Comparison of ENCODE assay signal across 9 cellular contexts in genomic region chr4:153634737-153635353, GRCh38.
DNase-seq lines count a peak whose midpoint lies in the region; ATAC-seq and TF ChIP-seq lines count a peak whose summit lies in the region.
"Had no signal": no experiment of that assay in that cellular context is flagged by ENCODE, and none has a peak within 500 bp of the region (broad histone marks: within the 10 kb centered on the region; RNA-seq: fewer than 3 reads in every experiment).

No MANE protein-coding gene starts in this region.

- no peaks in the 10 kb centered on the region for H3K27me3 Mint-ChIP-seq in memory B cell
- no peaks in the 10 kb centered on the region for H3K27me3 Mint-ChIP-seq in T-helper 2 cell treated with Interferon-gamma antibody and Interleukin-4, amounts not matched to agents 5 μg/mL and 100 μg/mL, for 36 hours (ENCODE audit: low read depth)

- no peak overlapping the region for H3K27ac ChIP-seq in brain microvascular endothelial cell
- H3K27ac ChIP-seq in substantia nigra (ENCODE audit: low read depth, low read length, poor library complexity, severe bottlenecking), result no peak overlapping the region
- H3K27ac ChIP-seq: SJCRH30 had no signal

- TF ChIP-seq CTCF in LNCaP clone FGC (IDR thresholded peaks at IDR 0.05; ENCODE audit: control insufficient read depth, extremely low read depth, insufficient read depth) (peak; percentile 53), brain microvascular endothelial cell (IDR thresholded peaks at IDR 0.05; ENCODE audit: low read depth, low read length, missing control alignments) (peak; percentile 65)

- in situ Hi-C loops in brain microvascular endothelial cell (cut with HindIII; ENCODE audit: low pct_ligation_motif_present, low sequenced_read_pairs), result no loop called here

- ATAC-seq in memory B cell (ENCODE audit: low read depth) (peak; percentile 44), GM18861 (IDR thresholded peaks at IDR 0.05; ENCODE audit: unreplicated experiment) (no peak)

- H3K4me3 Mint-ChIP-seq in memory B cell, result no peak overlapping the region
- no peak overlapping the region for H3K4me3 Mint-ChIP-seq in T-helper 2 cell treated with Interferon-gamma antibody and Interleukin-4, amounts not matched to agents 5 μg/mL and 100 μg/mL, for 36 hours

- DNase-seq in EL (peak; percentile 28), LNCaP clone FGC (ENCODE audit: low read depth) (no peak), brain microvascular endothelial cell (no peak), memory B cell (ENCODE audit: low spot score in 2 of 2) (no peak), NCI-H1436 treated with DMSO at 0.1 percent for 48 hours (lab: John Stamatoyannopoulos, UW) (no peak), substantia nigra (lab: John Stamatoyannopoulos, UW) (no peak)
- no peak for DNase-seq in T-helper 2 cell treated with Interferon-gamma antibody and Interleukin-4, amounts not matched to agents 5 μg/mL and 100 μg/mL, for 36 hours (ENCODE audit: low spot score)

- no peak overlapping the region for H3K27ac Mint-ChIP-seq in memory B cell
- H3K27ac Mint-ChIP-seq in T-helper 2 cell treated with Interferon-gamma antibody and Interleukin-4, amounts not matched to agents 5 μg/mL and 100 μg/mL, for 36 hours, result no peak overlapping the region

- H3K4me3 ChIP-seq in LNCaP clone FGC (ENCODE audit: low read depth, low read length) (no peak overlapping the region), brain microvascular endothelial cell (ENCODE audit: low read depth, low read length) (no peak overlapping the region)
- H3K4me3 ChIP-seq: SJCRH30 had no signal

- H3K36me3 Mint-ChIP-seq in memory B cell, result peaks cover 48% of the 10 kb centered on the region
- peaks cover 43% of the 10 kb centered on the region for H3K36me3 Mint-ChIP-seq in T-helper 2 cell treated with Interferon-gamma antibody and Interleukin-4, amounts not matched to agents 5 μg/mL and 100 μg/mL, for 36 hours (ENCODE audit: low read depth)

- peaks cover 28% of the 10 kb centered on the region for H3K36me3 ChIP-seq in brain microvascular endothelial cell (replicated peaks)

- peaks cover 2% of the 10 kb centered on the region for H3K9me3 Mint-ChIP-seq in memory B cell
- H3K9me3 Mint-ChIP-seq in T-helper 2 cell treated with Interferon-gamma antibody and Interleukin-4, amounts not matched to agents 5 μg/mL and 100 μg/mL, for 36 hours, result no peaks in the 10 kb centered on the region

- peaks cover 3% of the 10 kb centered on the region for H3K4me1 Mint-ChIP-seq in memory B cell
- H3K4me1 Mint-ChIP-seq in T-helper 2 cell treated with Interferon-gamma antibody and Interleukin-4, amounts not matched to agents 5 μg/mL and 100 μg/mL, for 36 hours (ENCODE audit: low read depth), result no peaks in the 10 kb centered on the region

- H3K27me3 ChIP-seq in brain microvascular endothelial cell (replicated peaks), result no peaks in the 10 kb centered on the region
- H3K27me3 ChIP-seq: SJCRH30 had no signal
